ENCODE assay signal across 8 cellular contexts in the genomic region with DNA sequence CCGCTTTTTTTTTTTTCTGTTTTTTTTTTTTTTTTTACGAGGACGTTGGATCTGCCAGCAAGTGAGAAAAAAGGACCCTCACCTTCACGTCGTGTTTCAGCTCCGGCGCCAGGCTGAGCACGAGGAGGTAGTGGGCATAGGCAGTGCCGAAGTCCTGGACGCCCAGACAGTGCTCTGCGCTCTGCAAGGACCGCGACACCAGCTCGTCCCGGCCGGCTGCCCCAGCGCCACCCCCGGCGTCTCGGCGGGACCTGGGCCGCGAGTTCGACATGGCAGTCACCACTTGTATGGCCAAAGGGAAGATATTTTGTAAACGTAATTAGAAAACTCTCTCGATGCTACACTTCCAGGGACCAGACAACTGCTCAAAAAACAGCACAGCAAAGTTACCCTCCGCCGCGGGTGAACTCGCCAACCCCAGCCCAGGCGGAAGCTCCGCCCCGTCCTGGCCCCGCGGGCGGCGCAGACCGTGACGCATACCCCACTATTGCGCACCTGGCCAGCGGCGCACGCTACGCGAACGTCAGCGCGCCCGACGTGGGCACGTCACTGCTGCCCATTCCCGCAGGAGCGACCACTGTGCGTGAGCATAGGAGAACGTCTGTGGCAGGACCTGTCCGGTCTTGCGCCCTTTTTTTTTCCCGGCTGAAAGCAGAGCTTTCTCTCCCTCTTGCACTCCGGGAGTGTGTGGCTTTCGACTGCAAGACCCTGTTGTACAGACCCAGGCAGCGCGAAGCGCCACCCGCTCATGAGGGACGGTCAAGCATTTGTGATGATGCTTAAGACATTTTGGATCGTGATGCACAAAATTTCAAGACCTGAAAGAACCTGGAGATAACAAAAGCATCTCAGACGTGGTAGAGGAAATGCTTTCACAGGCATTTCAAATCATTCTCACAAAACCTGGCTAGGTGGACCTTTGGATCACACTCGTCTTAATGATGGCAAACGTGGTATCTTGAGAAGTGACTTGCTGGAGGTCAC. TPM values are rescaled to one million over a fixed set of nuclear protein-coding genes. Genes with fewer than 3 reads are reported as not detected.
DNase-seq lines count a peak whose midpoint lies in the region; ATAC-seq and TF ChIP-seq lines count a peak whose summit lies in the region.

A gene (minus strand): TSS at position 447 of the 984 bp plus-strand sequence. CDS start 176 bp downstream, at position 271.

- H3K4me1 ChIP-seq in rectal smooth muscle tissue (ENCODE audit: control insufficient read depth, insufficient read depth, low read length) = peaks cover 5% of the 10 kb centered on the region
- no peaks in the 10 kb centered on the region for H3K4me1 ChIP-seq in aorta (ENCODE audit: control insufficient read depth in 1 of 2, insufficient read depth in 2 of 2, low read length in 2 of 2)

- intact Hi-C loops in aorta (cut with DNase I) = no loop called here

- peak within 1 kb of the TSS; percentile 90 for H3K4me3 Mint-ChIP-seq in T-helper 2 cell treated with Interferon-gamma antibody and Interleukin-4, amounts not matched to agents 5 μg/mL and 100 μg/mL, for 36 hours

- H3K9ac ChIP-seq in rectal smooth muscle tissue (ENCODE audit: low read length) = peak within 1 kb of the TSS; percentile 81

- peaks cover 26% of the 10 kb centered on the region for H3K4me1 Mint-ChIP-seq in T-helper 2 cell treated with Interferon-gamma antibody and Interleukin-4, amounts not matched to agents 5 μg/mL and 100 μg/mL, for 36 hours (ENCODE audit: low read depth)

- no peak for TF ChIP-seq CTCF in astrocyte of the cerebellum (IDR thresholded peaks at IDR 0.05; ENCODE audit: low read depth, low read length, missing control alignments)

- WGBS in aorta, 2 donors = 0 to 1% methylated on average over 69 of the region's 69 CpGs

- DNase-seq in NCI-H146 (lab: John Stamatoyannopoulos, UW) (peak; percentile 72), astrocyte of the cerebellum (ENCODE audit: low read depth) (peak; percentile 67), hepatic stellate cell (ENCODE audit: low spot score) (peak; percentile 93), aorta (peak; percentile 95 to 97)
- DNase-seq in T-helper 2 cell treated with Interferon-gamma antibody and Interleukin-4, amounts not matched to agents 5 μg/mL and 100 μg/mL, for 36 hours (ENCODE audit: low spot score) = peak; percentile 88

- H3K9me3 Mint-ChIP-seq in T-helper 2 cell treated with Interferon-gamma antibody and Interleukin-4, amounts not matched to agents 5 μg/mL and 100 μg/mL, for 36 hours = no peaks in the 10 kb centered on the region

- no peaks in the 10 kb centered on the region for H3K9me3 ChIP-seq in aorta (ENCODE audit: control insufficient read depth, low read length)

- ATAC-seq in GM18499 (IDR thresholded peaks at IDR 0.05; ENCODE audit: insufficient read depth, unreplicated experiment) (peak; percentile 98), HG02870 (IDR thresholded peaks at IDR 0.05; ENCODE audit: unreplicated experiment) (peak; percentile 99), aorta (ENCODE audit: low FRiP score) (peak; percentile 100)

- H3K4me3 ChIP-seq in astrocyte of the cerebellum (ENCODE audit: low read depth, low read length) (peak within 1 kb of the TSS; percentile 95), rectal smooth muscle tissue (ENCODE audit: low read length) (peak within 1 kb of the TSS; percentile 85), aorta (ENCODE audit: low read length in 2 of 2) (peak within 1 kb of the TSS; percentile 71 to 72)

- H3K27ac Mint-ChIP-seq in T-helper 2 cell treated with Interferon-gamma antibody and Interleukin-4, amounts not matched to agents 5 μg/mL and 100 μg/mL, for 36 hours = peak within 1 kb of the TSS; percentile 93

- H3K36me3 ChIP-seq in rectal smooth muscle tissue (ENCODE audit: control insufficient read depth, insufficient read depth, low read length) (no peaks in the 10 kb centered on the region), aorta (ENCODE audit: control insufficient read depth in 1 of 2, insufficient read depth in 2 of 2, low read length in 1 of 2) (no peaks in the 10 kb centered on the region)

- H3K36me3 Mint-ChIP-seq in T-helper 2 cell treated with Interferon-gamma antibody and Interleukin-4, amounts not matched to agents 5 μg/mL and 100 μg/mL, for 36 hours (ENCODE audit: low read depth) = peaks cover 6% of the 10 kb centered on the region

- H3K27me3 ChIP-seq in rectal smooth muscle tissue (ENCODE audit: control insufficient read depth, insufficient read depth, low read length) = no peaks in the 10 kb centered on the region
- no peaks in the 10 kb centered on the region for H3K27me3 ChIP-seq in aorta (ENCODE audit: control insufficient read depth in 1 of 2, insufficient read depth in 2 of 2, low read length in 1 of 2)

- peak within 1 kb of the TSS; percentile 90 for H3K27ac ChIP-seq in rectal smooth muscle tissue (ENCODE audit: low read depth, low read length)
- peak within 1 kb of the TSS in 1 of 2 donors; percentile 80 for H3K27ac ChIP-seq in aorta (ENCODE audit: low read depth in 1 of 2, low read length in 2 of 2)

- in situ Hi-C loops in astrocyte of the cerebellum (cut with HindIII; ENCODE audit: low sequenced_read_pairs) = no loop called here

- H3K27me3 Mint-ChIP-seq in T-helper 2 cell treated with Interferon-gamma antibody and Interleukin-4, amounts not matched to agents 5 μg/mL and 100 μg/mL, for 36 hours (ENCODE audit: low read depth) = peaks cover 9% of the 10 kb centered on the region

RNA-seq across cellular contexts. Expression of the gene that starts here (rescaled TPM):
- total RNA-seq in aorta = 1 to 10 TPM; 8.5 to 9.9 TPM
- 1 to 10 TPM; 3.4 to 7.9 TPM for polyA plus RNA-seq in aorta
